ENCODE assay signal across 12 cellular contexts in the genomic region with DNA sequence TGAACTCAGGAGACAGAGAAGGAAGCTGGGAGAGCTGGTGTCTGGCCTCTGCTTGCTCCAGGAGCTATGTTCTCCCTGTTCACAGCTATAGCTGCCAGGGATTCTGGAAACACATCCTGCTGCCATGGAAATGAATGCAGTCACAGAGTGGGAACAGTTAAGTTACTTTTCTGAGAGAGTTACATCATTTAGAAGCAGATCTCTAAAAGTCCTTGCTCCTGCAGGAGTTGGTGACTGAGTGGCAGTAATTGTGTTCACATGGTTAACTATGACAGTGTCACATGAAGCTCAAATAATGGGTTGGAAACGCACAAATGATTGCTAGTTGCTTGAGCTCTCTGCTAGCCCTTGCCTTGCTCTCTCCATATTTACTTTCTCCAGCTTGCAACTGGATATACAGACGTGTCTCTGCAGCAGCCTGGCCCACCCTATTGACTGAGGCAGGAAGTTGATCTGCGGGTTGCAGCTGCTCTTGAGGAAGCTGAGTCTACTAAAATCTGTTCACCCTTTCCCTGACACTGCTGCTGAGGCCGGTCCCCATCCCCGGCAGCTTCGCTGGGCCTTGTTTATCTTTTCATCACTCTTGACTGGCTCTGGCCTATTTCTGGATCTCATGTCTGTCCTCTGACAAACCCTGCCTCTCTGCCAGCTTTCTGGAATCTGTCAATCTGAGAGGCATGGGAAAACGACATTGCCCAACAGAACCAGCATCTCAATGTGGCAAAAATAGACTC. TPM values are rescaled to one million over a fixed set of nuclear protein-coding genes. Genes with fewer than 3 reads are reported as not detected.
DNase-seq lines count a peak whose midpoint lies in the region; ATAC-seq, FAIRE-seq and TF ChIP-seq lines count a peak whose summit lies in the region.
"Had no signal": no experiment of that assay in that cellular context is flagged by ENCODE, and none has a peak within 500 bp of the region (broad histone marks: within the 10 kb centered on the region; RNA-seq: fewer than 3 reads in every experiment).

No MANE protein-coding gene starts in this region.

- TF ChIP-seq POLR2A in GM18505 (IDR thresholded peaks at IDR 0.05; ENCODE audit: borderline replicate concordance, extremely low read depth, insufficient read depth, insufficient read length): no peak

- no peak overlapping the region for H3K4me2 ChIP-seq in astrocyte (ENCODE audit: low read length)
- H3K4me2 ChIP-seq in mesenchymal stem cell (ENCODE audit: low read length, poor library complexity, severe bottlenecking): no peak overlapping the region

- DNase-seq in Ammon's horn (ENCODE audit: low spot score): peak; percentile 62
- DNase-seq in NCI-H1417 (lab: John Stamatoyannopoulos, UW): peak; percentile 44 to 89 (median 76)
- no peak for DNase-seq in astrocyte (ENCODE audit: low read depth)
- DNase-seq in mesenchymal stem cell: peak; percentile 79
- no peak for DNase-seq in GM19238 (ENCODE audit: insufficient read length, low spot score)
- DNase-seq: activated naive CD8-positive, alpha-beta T cell treated with anti-CD3 and anti-CD28 coated beads, Interleukin-2, amount 50 U/mL, for 24 hours; CD4-positive, alpha-beta T cell; pancreas had no signal

- H3K9me3 ChIP-seq in astrocyte (ENCODE audit: insufficient read depth, low read depth, low read length) (no peaks in the 10 kb centered on the region), mesenchymal stem cell (ENCODE audit: control insufficient read depth, low read length) (no peaks in the 10 kb centered on the region)
- H3K9me3 ChIP-seq: pancreas had no signal

- ATAC-seq in GM18502 (IDR thresholded peaks at IDR 0.05; ENCODE audit: poor library complexity, unreplicated experiment) (no peak), GM18505 (IDR thresholded peaks at IDR 0.05; ENCODE audit: unreplicated experiment) (no peak), HG03457 (IDR thresholded peaks at IDR 0.05; ENCODE audit: unreplicated experiment) (no peak)
- ATAC-seq: activated naive CD8-positive, alpha-beta T cell treated with anti-CD3 and anti-CD28 coated beads, Interleukin-2, amount 50 U/mL, for 24 hours had no signal

- H3K27ac ChIP-seq in astrocyte (ENCODE audit: low read depth, low read length) (no peak overlapping the region), mesenchymal stem cell (ENCODE audit: low read length, poor library complexity, severe bottlenecking) (no peak overlapping the region)
- H3K27ac ChIP-seq: pancreas had no signal

- no peak overlapping the region for H3K18ac ChIP-seq in mesenchymal stem cell (ENCODE audit: low read depth in 1 of 2, low read length in 2 of 2)

- TF ChIP-seq CTCF in astrocyte (IDR thresholded peaks at IDR 0.05; ENCODE audit: insufficient read depth, low read depth, low read length): no peak

- peak overlapping the region in 1 of 2 experiments; percentile 67 for H2BK12ac ChIP-seq in mesenchymal stem cell (ENCODE audit: low read length in 2 of 2)

- 1% methylated on average over 7 of the region's 7 CpGs for WGBS in mesenchymal stem cell

- no peaks in the 10 kb centered on the region for H3K9me3 Mint-ChIP-seq in astrocyte (ENCODE audit: unreplicated experiment)
- H3K9me3 Mint-ChIP-seq: activated naive CD8-positive, alpha-beta T cell treated with anti-CD3 and anti-CD28 coated beads, Interleukin-2, amount 50 U/mL, for 24 hours; CD4-positive, alpha-beta T cell had no signal

- H4K20me1 ChIP-seq in astrocyte (ENCODE audit: insufficient read depth, low read length): no peaks in the 10 kb centered on the region

- no peaks in the 10 kb centered on the region for H3K79me2 ChIP-seq in astrocyte (ENCODE audit: insufficient read depth, low read length)

- H2AFZ ChIP-seq in astrocyte (ENCODE audit: low read depth, low read length) (peak overlapping the region; percentile 29), mesenchymal stem cell (ENCODE audit: low read depth, low read length) (no peak overlapping the region)

- no peaks in the 10 kb centered on the region for H3K79me1 ChIP-seq in mesenchymal stem cell (replicated peaks; ENCODE audit: low read length, poor library complexity, severe bottlenecking)

- H3K27ac Mint-ChIP-seq in astrocyte (ENCODE audit: unreplicated experiment): peak overlapping the region; percentile 48
- H3K27ac Mint-ChIP-seq: activated naive CD8-positive, alpha-beta T cell treated with anti-CD3 and anti-CD28 coated beads, Interleukin-2, amount 50 U/mL, for 24 hours; CD4-positive, alpha-beta T cell had no signal

- H3K27me3 ChIP-seq in astrocyte (ENCODE audit: insufficient read depth, low read length) (no peaks in the 10 kb centered on the region), mesenchymal stem cell (ENCODE audit: control insufficient read depth in 1 of 2, insufficient read depth in 1 of 2, low read length in 2 of 2) (peaks cover 16 to 20% of the 10 kb centered on the region in 2 experiments)
- H3K27me3 ChIP-seq: pancreas had no signal

- H3K4me1 Mint-ChIP-seq in astrocyte (ENCODE audit: low read depth, unreplicated experiment): peaks cover 13% of the 10 kb centered on the region

- no peak overlapping the region for H3K14ac ChIP-seq in mesenchymal stem cell (ENCODE audit: low read length in 2 of 2)

- H2BK15ac ChIP-seq in mesenchymal stem cell (ENCODE audit: low read depth, poor library complexity, severe bottlenecking): no peak overlapping the region

- no peak overlapping the region for H3K23ac ChIP-seq in mesenchymal stem cell (ENCODE audit: low read length in 2 of 2)

- H3K4ac ChIP-seq in mesenchymal stem cell (ENCODE audit: low read depth in 1 of 2, low read length in 2 of 2): no peak overlapping the region

- no peak for FAIRE-seq in astrocyte (lab: Jason Lieb, UNC)
- FAIRE-seq: pancreas, TTC549 had no signal

- H2AK5ac ChIP-seq in mesenchymal stem cell (ENCODE audit: low read length, severe bottlenecking): no peak overlapping the region

- H3K4me1 ChIP-seq in astrocyte (ENCODE audit: insufficient read depth, low read length) (peaks cover 7% of the 10 kb centered on the region), mesenchymal stem cell (ENCODE audit: control insufficient read depth, insufficient read depth, low read depth, low read length) (peaks cover 4% of the 10 kb centered on the region)
- H3K4me1 ChIP-seq: pancreas had no signal

- no peak overlapping the region for H4K91ac ChIP-seq in mesenchymal stem cell (ENCODE audit: low read length)

- no peaks in the 10 kb centered on the region for H3K36me3 ChIP-seq in astrocyte (ENCODE audit: insufficient read depth, low read length)
- no peaks in the 10 kb centered on the region for H3K36me3 ChIP-seq in mesenchymal stem cell (ENCODE audit: control insufficient read depth in 1 of 2, insufficient read depth in 2 of 2, low read depth in 1 of 2, low read length in 2 of 2)
- H3K36me3 ChIP-seq: pancreas had no signal

- H2BK120ac ChIP-seq in mesenchymal stem cell (ENCODE audit: low read depth, low read length): no peak overlapping the region

- no peak overlapping the region for H3K4me3 Mint-ChIP-seq in astrocyte (ENCODE audit: unreplicated experiment)
- H3K4me3 Mint-ChIP-seq: activated naive CD8-positive, alpha-beta T cell treated with anti-CD3 and anti-CD28 coated beads, Interleukin-2, amount 50 U/mL, for 24 hours; CD4-positive, alpha-beta T cell had no signal

- H3K9ac ChIP-seq in astrocyte (ENCODE audit: low read length) (no peak overlapping the region), mesenchymal stem cell (ENCODE audit: low read length) (no peak overlapping the region)

- H2BK5ac ChIP-seq in mesenchymal stem cell (ENCODE audit: low read depth, low read length, poor library complexity, severe bottlenecking): no peak overlapping the region

- H3K4me3 ChIP-seq in astrocyte (ENCODE audit: insufficient read depth, low read depth, low read length) (no peak overlapping the region), mesenchymal stem cell (ENCODE audit: insufficient read depth in 1 of 2, low read depth in 1 of 2, low read length in 2 of 2) (no peak overlapping the region)
- H3K4me3 ChIP-seq: pancreas had no signal

- peaks cover 9% of the 10 kb centered on the region for H3K27me3 Mint-ChIP-seq in astrocyte (ENCODE audit: low read depth, unreplicated experiment)

- no peaks in the 10 kb centered on the region for H3K36me3 Mint-ChIP-seq in astrocyte (ENCODE audit: low read depth, unreplicated experiment)

- H4K8ac ChIP-seq in mesenchymal stem cell (ENCODE audit: low read length): no peak overlapping the region

RNA-seq across cellular contexts. Expression of a gene that starts 16.7 kb away (rescaled TPM):
- total RNA-seq in astrocyte: 1.6 and 3.6 TPM in 2 replicates
- polyA plus RNA-seq in mesenchymal stem cell (2013, experiment 1 of 2): 4.7 TPM
- 3.5 TPM for polyA plus RNA-seq in mesenchymal stem cell (2013, experiment 2 of 2)
- total RNA-seq: CD4-positive, alpha-beta T cell had no signal

RNA-seq across cellular contexts. Expression of a gene that starts 26.5 kb away (rescaled TPM):
- total RNA-seq in astrocyte: 0.14 and 0.19 TPM in 2 replicates
- not detected for polyA plus RNA-seq in mesenchymal stem cell (2013, experiment 1 of 2)
- polyA plus RNA-seq in mesenchymal stem cell (2013, experiment 2 of 2): not detected
- total RNA-seq: CD4-positive, alpha-beta T cell had no signal

RNA-seq across cellular contexts. Expression of a gene that starts 45.7 kb away (rescaled TPM):
- total RNA-seq in astrocyte: 7.2 and 13.7 TPM in 2 replicates
- polyA plus RNA-seq in mesenchymal stem cell (2013, experiment 1 of 2): 13.9 TPM
- polyA plus RNA-seq in mesenchymal stem cell (2013, experiment 2 of 2): 12.6 TPM
- total RNA-seq: CD4-positive, alpha-beta T cell had no signal

Comparison
In these comparisons a context has a peak if more than half of its experiments do, and no peak if none do; other contexts are left out.
1. DNase-seq: peak in Ammon's horn (single experiment), NCI-H1417 (3 of 3) and mesenchymal stem cell (single experiment); none in astrocyte (single experiment) and GM19238 (single experiment).